ENCODE assay signal across 8 cellular contexts in genomic region chr2:77631007-77631406, GRCh38.
"Had no signal": no experiment of that assay in that cellular context is flagged by ENCODE, and none has a peak within 500 bp of the region (broad histone marks: within the 10 kb centered on the region; RNA-seq: fewer than 3 reads in every experiment).

No MANE protein-coding gene starts in this region.

- FAIRE-seq: G401.6, GM12878, GM12891, GM12892, GM18507, GM19239 had no signal

- ATAC-seq: GM12878 had no signal

- DNase-seq: GDM1, GF-D8 had no signal

- H3K4me3 ChIP-seq: GM12878 had no signal
